8 cellular contexts compared by ENCODE assay signal in the genomic region with DNA sequence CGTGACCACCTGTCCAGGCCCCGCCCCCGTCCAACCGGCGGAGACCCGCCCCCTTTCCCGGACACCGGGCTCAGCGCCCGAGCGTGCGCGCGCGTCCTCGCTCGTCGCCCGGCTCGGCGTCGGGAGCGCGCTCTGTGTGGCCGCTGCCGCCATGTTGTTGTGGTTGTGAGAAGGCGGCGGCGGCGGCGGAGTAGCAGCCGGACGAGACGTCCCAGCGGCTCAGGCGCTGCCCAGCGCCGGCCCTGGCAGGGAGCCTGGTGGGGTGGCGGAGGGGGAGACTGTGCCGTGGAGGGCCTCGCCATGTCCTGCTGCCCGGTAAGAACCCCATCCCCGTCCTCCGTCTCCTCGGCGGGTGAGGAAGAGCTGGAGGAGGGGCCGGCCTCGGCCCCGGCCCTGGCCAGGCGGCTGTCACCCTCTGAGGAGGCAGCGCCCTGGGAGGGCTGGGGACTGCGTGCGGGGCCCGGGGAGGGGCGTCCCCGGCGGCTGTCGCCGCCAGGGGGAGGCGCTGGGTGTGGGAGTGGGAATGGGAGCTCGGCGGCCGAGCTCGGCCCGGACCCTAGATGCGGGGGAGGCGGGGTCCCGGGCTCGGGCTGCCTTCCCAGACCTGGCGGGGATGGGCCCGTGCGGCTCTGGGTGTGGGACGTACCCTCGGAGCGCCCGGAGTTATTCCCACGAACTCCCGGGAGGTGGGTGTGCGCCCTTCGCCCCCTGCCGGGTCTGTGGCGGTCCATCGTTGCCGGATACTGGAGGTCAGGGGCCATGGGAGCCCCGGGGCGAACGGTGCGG. TPM values are rescaled to one million over a fixed set of nuclear protein-coding genes. Genes with fewer than 3 reads are reported as not detected.
DNase-seq lines count a peak whose midpoint lies in the region; ATAC-seq, FAIRE-seq and TF ChIP-seq lines count a peak whose summit lies in the region.

A gene (plus strand): TSS at position 130 of the 786 bp plus-strand sequence. CDS start 87,886 bp downstream, outside the sequence.

- H3K4me3 ChIP-seq in right atrium auricular region = peak within 1 kb of the TSS; percentile 89 to 97

- H3K36me3 ChIP-seq in right atrium auricular region = no peaks in the 10 kb centered on the region

- H3K9me3 ChIP-seq in right atrium auricular region = no peaks in the 10 kb centered on the region

- TF ChIP-seq CTCF in GM10266 (IDR thresholded peaks at IDR 0.05; ENCODE audit: control insufficient read depth, insufficient read depth, low read depth, missing control alignments) (no peak), right atrium auricular region (IDR thresholded peaks at IDR 0.05) (peak; percentile 59 to 82)

- peak; percentile 68 for ATAC-seq in HG02571 (IDR thresholded peaks at IDR 0.05; ENCODE audit: unreplicated experiment)

- DNase-seq in GM10266 (ENCODE audit: extremely low spot score) = peak; percentile 83
- peak; percentile 61 for DNase-seq in NCI-H128 (lab: John Stamatoyannopoulos, UW; ENCODE audit: unreplicated experiment)
- DNase-seq in T-helper 2 cell = peak; percentile 83 to 94 (median 87)
- DNase-seq in right atrium auricular region (ENCODE audit: low spot score) = peak; percentile 93
- DNase-seq in pulmonary artery endothelial cell (ENCODE audit: low read depth, low spot score) = peak; percentile 57
- peak; percentile 88 for DNase-seq in urothelium cell line (ENCODE audit: low spot score)

- H3K27me3 ChIP-seq in right atrium auricular region = no peaks in the 10 kb centered on the region

- peak; percentile 99 for FAIRE-seq in urothelium cell line (lab: Jason Lieb, UNC)

- H3K4me1 ChIP-seq in right atrium auricular region = peaks cover 0 to 44% of the 10 kb centered on the region in 2 donors

- peak within 1 kb of the TSS; percentile 90 for H3K27ac ChIP-seq in angular gyrus (ENCODE audit: low read depth, low read length)
- H3K27ac ChIP-seq in right atrium auricular region = peak within 1 kb of the TSS; percentile 97 to 99

RNA-seq across cellular contexts. Expression of the gene that starts here (rescaled TPM):
- total RNA-seq in right atrium auricular region (10 to 100 TPM; 27.2 to 38.1 TPM), pulmonary artery endothelial cell (21.4 and 31.0 TPM in 2 replicates)

Comparison
In these comparisons a context has a peak if more than half of its experiments do, and no peak if none do; other contexts are left out.
1. Peak in every context shown above with its lines: DNase-seq, ATAC-seq, H3K4me3 ChIP-seq and H3K27ac ChIP-seq.